37 cellular contexts compared by ENCODE assay signal in the genomic region with DNA sequence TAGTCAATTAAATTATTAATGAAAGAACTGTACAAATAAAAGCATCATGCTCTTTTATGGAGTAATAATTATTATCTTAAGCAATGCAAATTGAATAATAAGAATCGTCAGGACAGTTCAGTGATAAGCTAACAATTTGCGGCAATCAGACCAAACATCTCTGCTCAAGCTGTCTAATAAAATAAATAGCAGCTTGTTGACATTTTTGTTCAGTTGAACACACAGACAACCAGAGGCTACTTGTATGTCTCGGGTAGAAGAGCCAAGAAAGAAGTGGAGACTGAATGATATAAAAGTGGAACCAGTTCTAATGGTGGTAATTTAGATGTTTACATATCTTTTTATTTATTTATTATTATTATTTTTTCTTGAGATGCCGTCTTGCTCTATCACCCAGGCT.
"Had no signal": no experiment of that assay in that cellular context is flagged by ENCODE, and none has a peak within 500 bp of the region (broad histone marks: within the 10 kb centered on the region; RNA-seq: fewer than 3 reads in every experiment).

No MANE protein-coding gene starts in this region.

- ATAC-seq: activated CD8-positive, alpha-beta T cell treated with anti-CD3 and anti-CD28 coated beads for 36 hours; activated naive CD4-positive, alpha-beta T cell treated with anti-CD3 and anti-CD28 coated beads, Interleukin-2, amount 50 U/mL, for 72 hours; activated T-cell treated with anti-CD3 and anti-CD28 coated beads, Interleukin-2, amount 50 U/mL, for 4 hours; activated T-cell treated with anti-CD3 and anti-CD28 coated beads, Interleukin-2, amount 50 U/mL, for 72 hours; activated T-helper 17 cell treated with anti-CD3 and anti-CD28 coated beads, Interleukin-2, amount 50 U/mL, for 72 hours; body of pancreas had no signal

- H3K27ac Mint-ChIP-seq: activated B cell treated with CpG ODN at 0.5 μM for 24 hours; activated CD4-positive, alpha-beta memory T cell treated with anti-CD3 and anti-CD28 coated beads for 36 hours; activated CD4-positive, alpha-beta T cell treated with anti-CD3 and anti-CD28 coated beads, Interleukin-2, amount 10 ng/mL, durations not matched to agents 24 days and 14 days; activated CD8-positive, alpha-beta T cell treated with anti-CD3 and anti-CD28 coated beads for 36 hours; activated naive CD4-positive, alpha-beta T cell treated with anti-CD3 and anti-CD28 coated beads for 36 hours; activated naive CD4-positive, alpha-beta T cell treated with anti-CD3 and anti-CD28 coated beads, Interleukin-2, amount 50 U/mL, for 72 hours; activated naive CD8-positive, alpha-beta T cell treated with anti-CD3 and anti-CD28 coated beads for 36 hours; activated T-cell treated with anti-CD3 and anti-CD28 coated beads, Interleukin-2, amount 50 U/mL, for 72 hours; activated T-helper 1 cell treated with anti-CD3 and anti-CD28 coated beads, Interleukin-12 subunit alpha, Interleukin-12 subunit beta, Interleukin-2, Interleukin-4 antibody, amounts not matched to agents 30 ng/mL and 10 ng/mL and 1 ng/mL, durations not matched to agents 14 hours and 24 hours and 36 hours; activated T-helper 17 cell treated with anti-CD3 and anti-CD28 coated beads, Interleukin-2, amount 50 U/mL, for 72 hours; T-helper 1 cell treated with Interleukin-12 subunit alpha and Interleukin-12 subunit beta and Interleukin-4 antibody, amounts not matched to agents 30 μg/mL and 1 μg/mL, for 36 hours; T-helper 2 cell treated with Interferon-gamma antibody and Interleukin-4, amounts not matched to agents 5 μg/mL and 100 μg/mL, for 36 hours had no signal

- H3K9me3 ChIP-seq: adrenal gland, body of pancreas, breast epithelium had no signal

- H3K27me3 Mint-ChIP-seq: activated B cell treated with CpG ODN at 0.5 μM for 24 hours; activated CD4-positive, alpha-beta memory T cell treated with anti-CD3 and anti-CD28 coated beads for 36 hours; activated CD4-positive, alpha-beta T cell treated with anti-CD3 and anti-CD28 coated beads, Interleukin-2, amount 10 ng/mL, durations not matched to agents 24 days and 14 days; activated CD8-positive, alpha-beta T cell treated with anti-CD3 and anti-CD28 coated beads for 36 hours; activated naive CD8-positive, alpha-beta T cell treated with anti-CD3 and anti-CD28 coated beads for 36 hours; activated T-helper 17 cell treated with anti-CD3 and anti-CD28 coated beads, Interleukin-2, amount 50 U/mL, for 72 hours had no signal

- H3K36me3 ChIP-seq: adrenal gland, brain microvascular endothelial cell, breast epithelium had no signal

- H3K27ac ChIP-seq: adrenal gland, body of pancreas, brain microvascular endothelial cell, breast epithelium, VCaP had no signal

- FAIRE-seq: astrocyte, TTC549 had no signal

- H3K4me3 Mint-ChIP-seq: activated B cell treated with CpG ODN at 0.5 μM for 24 hours; activated CD4-positive, alpha-beta memory T cell treated with anti-CD3 and anti-CD28 coated beads for 36 hours; activated CD4-positive, alpha-beta T cell treated with anti-CD3 and anti-CD28 coated beads, Interleukin-2, amount 10 ng/mL, durations not matched to agents 24 days and 14 days; activated CD8-positive, alpha-beta T cell treated with anti-CD3 and anti-CD28 coated beads for 36 hours; activated naive CD4-positive, alpha-beta T cell treated with anti-CD3 and anti-CD28 coated beads for 36 hours; activated naive CD8-positive, alpha-beta T cell treated with anti-CD3 and anti-CD28 coated beads for 36 hours; activated T-cell treated with anti-CD3 and anti-CD28 coated beads, Interleukin-2, amount 50 U/mL, for 4 hours; activated T-cell treated with anti-CD3 and anti-CD28 coated beads, Interleukin-2, amount 50 U/mL, for 72 hours; activated T-helper 1 cell treated with anti-CD3 and anti-CD28 coated beads, Interleukin-12 subunit alpha, Interleukin-12 subunit beta, Interleukin-2, Interleukin-4 antibody, amounts not matched to agents 30 ng/mL and 10 ng/mL and 1 ng/mL, durations not matched to agents 14 hours and 24 hours and 36 hours; activated T-helper 17 cell treated with anti-CD3 and anti-CD28 coated beads, Interleukin-2, amount 50 U/mL, for 72 hours; T-helper 1 cell treated with Interleukin-12 subunit alpha and Interleukin-12 subunit beta and Interleukin-4 antibody, amounts not matched to agents 30 μg/mL and 1 μg/mL, for 36 hours; T-helper 2 cell treated with Interferon-gamma antibody and Interleukin-4, amounts not matched to agents 5 μg/mL and 100 μg/mL, for 36 hours had no signal

- H3K9me3 Mint-ChIP-seq: activated B cell treated with CpG ODN at 0.5 μM for 24 hours; activated T-cell treated with anti-CD3 and anti-CD28 coated beads, Interleukin-2, amount 50 U/mL, for 4 hours; activated T-cell treated with anti-CD3 and anti-CD28 coated beads, Interleukin-2, amount 50 U/mL, for 72 hours; activated T-helper 1 cell treated with anti-CD3 and anti-CD28 coated beads, Interleukin-12 subunit alpha, Interleukin-12 subunit beta, Interleukin-2, Interleukin-4 antibody, amounts not matched to agents 30 ng/mL and 10 ng/mL and 1 ng/mL, durations not matched to agents 14 hours and 24 hours and 36 hours; activated T-helper 17 cell treated with anti-CD3 and anti-CD28 coated beads, Interleukin-2, amount 50 U/mL, for 72 hours; T-helper 1 cell treated with Interleukin-12 subunit alpha and Interleukin-12 subunit beta and Interleukin-4 antibody, amounts not matched to agents 30 μg/mL and 1 μg/mL, for 36 hours; T-helper 2 cell treated with Interferon-gamma antibody and Interleukin-4, amounts not matched to agents 5 μg/mL and 100 μg/mL, for 36 hours had no signal

- DNase-seq: activated B cell treated with CpG ODN at 0.5 μM for 24 hours; activated CD4-positive, alpha-beta memory T cell treated with anti-CD3 and anti-CD28 coated beads for 36 hours; activated CD4-positive, alpha-beta T cell treated with anti-CD3 and anti-CD28 coated beads for 4 hours; activated CD4-positive, alpha-beta T cell treated with anti-CD3 and anti-CD28 coated beads, Interleukin-2, amount 10 ng/mL, durations not matched to agents 24 days and 14 days; activated CD4-positive, alpha-beta T cell treated with anti-CD3 and anti-CD28 coated beads, Interleukin-2, amount 50 U/mL, for 1 hour; activated CD4-positive, alpha-beta T cell treated with anti-CD3 and anti-CD28 coated beads, Interleukin-2, amount 50 U/mL, for 4 hours; activated CD4-positive, CD25-positive, alpha-beta regulatory T cell treated with anti-CD3 and anti-CD28 coated beads, Interleukin-2, amount 50 U/mL, for 72 hours; activated CD8-positive, alpha-beta memory T cell treated with anti-CD3 and anti-CD28 coated beads, Interleukin-2, amount 50 U/mL, for 4 hours; activated CD8-positive, alpha-beta T cell treated with anti-CD3 and anti-CD28 coated beads for 36 hours; activated effector memory CD4-positive, alpha-beta T cell treated with anti-CD3 and anti-CD28 coated beads, Interleukin-2, amount 50 U/mL, for 16 hours; activated gamma-delta T cell treated with Interleukin-2 at 50 U/mL for 16 hours; activated naive CD4-positive, alpha-beta T cell; activated naive CD4-positive, alpha-beta T cell treated with anti-CD3 and anti-CD28 coated beads for 36 hours; activated naive CD4-positive, alpha-beta T cell treated with anti-CD3 and anti-CD28 coated beads, Interleukin-2, amount 50 U/mL, for 16 hours; activated naive CD8-positive, alpha-beta T cell treated with anti-CD3 and anti-CD28 coated beads for 36 hours; activated T-cell treated with anti-CD3 and anti-CD28 coated beads for 4 hours; activated T-cell treated with anti-CD3 and anti-CD28 coated beads, Interleukin-2, amount 50 U/mL, for 1 hour; activated T-cell treated with anti-CD3 and anti-CD28 coated beads, Interleukin-2, amount 50 U/mL, for 4 hours; activated T-cell treated with anti-CD3 and anti-CD28 coated beads, Interleukin-2, amount 50 U/mL, for 72 hours; adrenal gland; amniotic stem cell; aorta; body of pancreas; brain microvascular endothelial cell; central memory CD4-positive, alpha-beta T cell; T-helper 1 cell; T-helper 2 cell; T-helper 9 cell had no signal

- H3K4me3 ChIP-seq: adrenal gland, body of pancreas, breast epithelium had no signal

- H3K27me3 ChIP-seq: adrenal gland, body of pancreas, brain microvascular endothelial cell, breast epithelium had no signal

- H3K4me1 ChIP-seq: breast epithelium had no signal
